Comparison of ENCODE assay signal across 32 cellular contexts in the genomic region with DNA sequence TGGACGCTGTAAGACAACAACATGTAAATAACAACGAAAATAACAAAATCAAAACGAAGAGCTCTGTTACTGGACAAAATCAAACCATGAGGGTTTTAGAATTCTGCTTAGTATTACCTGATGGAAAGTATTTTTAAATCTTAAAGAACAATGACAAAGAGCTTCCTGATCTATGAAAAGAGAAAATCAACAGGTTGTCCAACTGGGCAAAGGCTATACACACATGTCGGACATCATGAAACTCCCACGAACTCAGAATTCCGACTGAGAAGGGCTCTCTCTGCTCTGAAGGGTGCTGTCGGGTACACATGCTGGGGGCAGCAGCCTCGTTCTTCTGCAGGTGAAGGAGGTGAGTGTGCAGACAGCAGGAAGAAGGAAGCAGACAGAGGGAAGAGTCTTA.
"Had no signal": no experiment of that assay in that cellular context is flagged by ENCODE, and none has a peak within 500 bp of the region (broad histone marks: within the 10 kb centered on the region; RNA-seq: fewer than 3 reads in every experiment).

No MANE protein-coding gene starts in this region.

- H3K9me3 Mint-ChIP-seq: activated CD8-positive, alpha-beta T cell treated with anti-CD3 and anti-CD28 coated beads for 36 hours; activated naive CD4-positive, alpha-beta T cell treated with anti-CD3 and anti-CD28 coated beads, Interleukin-2, amount 10 ng/mL, durations not matched to agents 7 days and 5 days; activated naive CD8-positive, alpha-beta T cell treated with anti-CD3 and anti-CD28 coated beads, Interleukin-2, amount 10 ng/mL, durations not matched to agents 7 days and 5 days had no signal

- H3K4me1 Mint-ChIP-seq: activated naive CD4-positive, alpha-beta T cell treated with anti-CD3 and anti-CD28 coated beads, Interleukin-2, amount 10 ng/mL, durations not matched to agents 7 days and 5 days; activated naive CD8-positive, alpha-beta T cell treated with anti-CD3 and anti-CD28 coated beads, Interleukin-2, amount 10 ng/mL, durations not matched to agents 7 days and 5 days had no signal

- H3K4me3 ChIP-seq: adrenal gland, body of pancreas, breast epithelium, Peyer's patch had no signal

- H3K9me3 ChIP-seq: adrenal gland, body of pancreas, breast epithelium, Peyer's patch had no signal

- ATAC-seq: activated CD8-positive, alpha-beta T cell treated with anti-CD3 and anti-CD28 coated beads for 36 hours; body of pancreas; PC-3; SK-N-SH treated with all-trans-retinoic acid at 6 μM for 48 hours had no signal

- H3K27ac Mint-ChIP-seq: activated CD8-positive, alpha-beta T cell treated with anti-CD3 and anti-CD28 coated beads for 36 hours; activated naive CD4-positive, alpha-beta T cell treated with anti-CD3 and anti-CD28 coated beads, Interleukin-2, amount 10 ng/mL, durations not matched to agents 7 days and 5 days; activated naive CD8-positive, alpha-beta T cell treated with anti-CD3 and anti-CD28 coated beads, Interleukin-2, amount 10 ng/mL, durations not matched to agents 7 days and 5 days had no signal

- H3K4me3 Mint-ChIP-seq: activated CD8-positive, alpha-beta T cell treated with anti-CD3 and anti-CD28 coated beads for 36 hours; activated naive CD4-positive, alpha-beta T cell treated with anti-CD3 and anti-CD28 coated beads, Interleukin-2, amount 10 ng/mL, durations not matched to agents 7 days and 5 days; activated naive CD8-positive, alpha-beta T cell treated with anti-CD3 and anti-CD28 coated beads, Interleukin-2, amount 10 ng/mL, durations not matched to agents 7 days and 5 days had no signal

- H3K4me1 ChIP-seq: breast epithelium, Peyer's patch had no signal

- H3K27me3 ChIP-seq: adrenal gland, body of pancreas, breast epithelium, Peyer's patch had no signal

- DNase-seq: activated CD4-positive, alpha-beta T cell treated with anti-CD3 and anti-CD28 coated beads for 1 hour; activated CD4-positive, alpha-beta T cell treated with anti-CD3 and anti-CD28 coated beads for 48 hours; activated CD4-positive, CD25-positive, alpha-beta regulatory T cell; activated CD8-positive, alpha-beta T cell treated with anti-CD3 and anti-CD28 coated beads for 36 hours; activated gamma-delta T cell treated with Interleukin-2 at 50 U/mL for 16 hours; activated naive CD4-positive, alpha-beta T cell treated with anti-CD3 and anti-CD28 coated beads, Interleukin-2, amount 10 ng/mL, durations not matched to agents 7 days and 5 days; activated naive CD8-positive, alpha-beta T cell treated with anti-CD3 and anti-CD28 coated beads, Interleukin-2, amount 10 ng/mL, durations not matched to agents 7 days and 5 days; activated T-cell treated with anti-CD3 and anti-CD28 coated beads, Interleukin-2, amount 50 U/mL, for 48 hours; adrenal gland; body of pancreas; MM.1S; MV-4-11; NCI-H1092; NCI-H1436 treated with DMSO at 0.1 percent for 48 hours; NCI-H1694 treated with DMSO at 0.1 percent for 48 hours; NCI-H2029; NCI-H2107; NCI-H2171; NCI-H510A; NCI-H526; NCI-H748 treated with DMSO at 0.1 percent for 48 hours; NK-92 treated with Interleukin-12 subunit alpha and Interleukin-12 subunit beta, amount 100 ng/mL, for 24 hours; PC-3; Peyer's patch; RPMI8226; SIG-M5; T-helper 1 cell; T1000; WERI-Rb-1 had no signal

- H3K27ac ChIP-seq: adrenal gland, body of pancreas, breast epithelium, KMS-11, Peyer's patch, WERI-Rb-1 had no signal

- H3K27me3 Mint-ChIP-seq: activated CD8-positive, alpha-beta T cell treated with anti-CD3 and anti-CD28 coated beads for 36 hours; activated naive CD4-positive, alpha-beta T cell treated with anti-CD3 and anti-CD28 coated beads, Interleukin-2, amount 10 ng/mL, durations not matched to agents 7 days and 5 days; activated naive CD8-positive, alpha-beta T cell treated with anti-CD3 and anti-CD28 coated beads, Interleukin-2, amount 10 ng/mL, durations not matched to agents 7 days and 5 days had no signal

- H3K36me3 ChIP-seq: breast epithelium had no signal
